In the genomic region with DNA sequence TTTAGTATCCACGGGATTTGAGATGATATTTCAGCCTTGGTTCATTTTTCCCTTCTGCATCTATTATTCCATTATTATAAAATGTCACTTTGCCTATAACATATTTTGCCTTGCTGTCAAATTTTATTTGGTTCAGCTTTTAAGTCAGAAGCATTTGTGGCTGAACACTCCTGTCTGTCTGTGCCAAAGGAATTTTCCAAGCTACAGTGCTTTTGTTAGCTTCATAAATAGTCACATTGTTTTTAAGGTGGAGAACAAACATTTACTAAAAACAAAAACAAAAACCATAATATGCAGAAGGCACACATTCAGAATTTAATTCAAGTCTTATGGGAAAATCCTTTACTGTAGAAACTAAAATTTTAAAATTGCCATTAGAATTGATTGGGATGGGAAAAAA, we compare ENCODE assay signal across 18 cellular contexts. TPM values are rescaled to one million over a fixed set of nuclear protein-coding genes. Genes with fewer than 3 reads are reported as not detected.
DNase-seq lines count a peak whose midpoint lies in the region; ATAC-seq and TF ChIP-seq lines count a peak whose summit lies in the region.
"Had no signal": no experiment of that assay in that cellular context is flagged by ENCODE, and none has a peak within 500 bp of the region (broad histone marks: within the 10 kb centered on the region; RNA-seq: fewer than 3 reads in every experiment).

No MANE protein-coding gene starts in this region.

- peak in 1 of 56 donors; percentile 11 for TF ChIP-seq CTCF in dorsolateral prefrontal cortex (IDR thresholded peaks at IDR 0.05 in 54 of 56, conservative IDR thresholded peaks at IDR 0.05 in 2 of 56; ENCODE audit: low read depth in 1 of 56, partially characterized antibody in 56 of 56)

- H3K36me3 ChIP-seq in H7 (replicated peaks; ENCODE audit: control insufficient read depth, insufficient read depth, low read length): no peaks in the 10 kb centered on the region
- H3K36me3 ChIP-seq: BLaER1, HAP-1 had no signal

- H3K27ac ChIP-seq in dorsolateral prefrontal cortex: peak overlapping the region in 58 of 59 donors; percentile 20 to 98 (median 90)
- peak overlapping the region; percentile 75 for H3K27ac ChIP-seq in substantia nigra (ENCODE audit: low read depth, low read length, poor library complexity, severe bottlenecking)
- H3K27ac ChIP-seq: 22Rv1, A549, BLaER1 had no signal

- DNase-seq in Ammon's horn (ENCODE audit: low spot score) (peak; percentile 65), dorsolateral prefrontal cortex (no peak), medulla oblongata (ENCODE audit: extremely low spot score) (peak; percentile 76), substantia nigra (lab: John Stamatoyannopoulos, UW) (peak in 1 of 49 donors; percentile 17), H7 (no peak)
- no peak for DNase-seq in activated CD4-positive, CD25-positive, alpha-beta regulatory T cell treated with anti-CD3 and anti-CD28 coated beads, Interleukin-2, amount 50 U/mL, for 72 hours
- DNase-seq in activated CD4-positive, alpha-beta T cell treated with anti-CD3 and anti-CD28 coated beads, Interleukin-2, amount 50 U/mL, for 48 hours: no peak
- DNase-seq: AML-193; Calu3; CD4-positive, alpha-beta memory T cell; DMS79 treated with DMSO at 0.1 percent for 48 hours had no signal

- no peaks in the 10 kb centered on the region for H3K27me3 ChIP-seq in dorsolateral prefrontal cortex
- H3K27me3 ChIP-seq in H7 (ENCODE audit: control insufficient read depth, insufficient read depth, low read length): no peaks in the 10 kb centered on the region
- H3K27me3 ChIP-seq: BLaER1 had no signal

- intact Hi-C loops in dorsolateral prefrontal cortex (cut with DNase I): loop anchor here in 1 of 2 donors (5.0 kb wide), 1 partner anchor 200 kb away; no protein-coding TSS in a partner anchor

- H3K4me3 ChIP-seq in dorsolateral prefrontal cortex: no peak overlapping the region
- no peak overlapping the region for H3K4me3 ChIP-seq in H7 (ENCODE audit: insufficient read depth, low read depth, low read length)
- H3K4me3 ChIP-seq: A549, BLaER1, GM12878, HAP-1 had no signal

- no peak for ATAC-seq in GM18511 (IDR thresholded peaks at IDR 0.05; ENCODE audit: unreplicated experiment)
- ATAC-seq: A549, GM12878, HepG2 had no signal

RNA-seq across cellular contexts. Expression of a gene that starts 33.8 kb away (rescaled TPM):
- 100 to 1,000 TPM in 119 of 120 experiments, 10 to 100 TPM in 1; 96.6 to 391 (median 224) TPM for total RNA-seq in dorsolateral prefrontal cortex
- total RNA-seq in H7 (2014; rRNA removed; shearing (Covaris generic)): 8.0 and 8.7 TPM in 2 replicates
- total RNA-seq: Calu3 had no signal

Comparison
In these comparisons a context has a peak if more than half of its experiments do, and no peak if none do; other contexts are left out.
1. DNase-seq: peak in Ammon's horn (single experiment) and medulla oblongata (single experiment); none in dorsolateral prefrontal cortex (0 of 10), activated CD4-positive, CD25-positive, alpha-beta regulatory T cell treated with anti-CD3 and anti-CD28 coated beads, Interleukin-2, amount 50 U/mL, for 72 hours (single experiment), activated CD4-positive, alpha-beta T cell treated with anti-CD3 and anti-CD28 coated beads, Interleukin-2, amount 50 U/mL, for 48 hours (0 of 2) and H7 (single experiment).
2. RNA of a gene that starts 33.8 kb away (total RNA-seq): 96.6 to 391 TPM in dorsolateral prefrontal cortex; 8.0 to 8.7 TPM in H7; every median in the first group is over 10 times any median in the second.